19 cellular contexts compared by ENCODE assay signal in the genomic region with DNA sequence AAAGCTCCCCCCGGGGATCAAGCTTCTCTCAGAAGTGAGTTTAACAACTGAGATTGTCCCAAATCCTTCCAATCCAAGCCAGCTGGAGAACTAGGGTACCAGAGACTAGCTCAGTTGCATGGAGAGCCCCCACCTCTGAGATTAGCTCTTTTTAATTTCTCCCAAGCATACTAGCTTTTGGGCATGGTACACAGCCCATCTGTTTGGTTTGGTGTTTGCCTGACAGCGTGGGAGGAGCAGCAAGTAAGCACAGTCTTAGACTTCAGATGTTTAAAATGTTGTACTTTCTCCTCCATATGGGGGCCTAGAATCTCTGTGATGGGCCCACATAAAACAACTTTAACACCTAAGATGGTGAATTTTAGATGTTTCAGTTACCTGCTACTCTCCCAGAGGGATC.
"Had no signal": no experiment of that assay in that cellular context is flagged by ENCODE, and none has a peak within 500 bp of the region (broad histone marks: within the 10 kb centered on the region; RNA-seq: fewer than 3 reads in every experiment).

No MANE protein-coding gene starts in this region.

- DNase-seq: activated B cell treated with CpG ODN at 0.5 μM for 24 hours; activated CD4-positive, alpha-beta T cell treated with anti-CD3 and anti-CD28 coated beads for 1 hour; activated CD4-positive, alpha-beta T cell treated with anti-CD3 and anti-CD28 coated beads, Interleukin-2, amount 10 ng/mL, durations not matched to agents 24 days and 14 days; activated CD4-positive, alpha-beta T cell treated with anti-CD3 and anti-CD28 coated beads, Interleukin-2, amount 50 U/mL, for 48 hours; activated CD8-positive, alpha-beta memory T cell treated with anti-CD3 and anti-CD28 coated beads, Interleukin-2, amount 10 ng/mL, durations not matched to agents 7 days and 5 days; activated effector memory CD4-positive, alpha-beta T cell treated with anti-CD3 and anti-CD28 coated beads, Interleukin-2, amount 50 U/mL, for 16 hours; activated naive CD4-positive, alpha-beta T cell treated with Interleukin-2 at 50 U/mL for 16 hours; activated naive CD8-positive, alpha-beta T cell treated with anti-CD3 and anti-CD28 coated beads, Interleukin-2, amount 50 U/mL, for 24 hours; activated T-cell treated with anti-CD3 and anti-CD28 coated beads, Interleukin-2, amount 50 U/mL, for 24 hours; amniotic stem cell; NCI-H1092; NCI-H1417; NCI-H2081; NCI-H510A treated with DMSO at 0.1 percent for 48 hours; NCI-H748 treated with DMSO at 0.1 percent for 48 hours; SIG-M5; T-helper 17 cell; T-helper 9 cell had no signal

- H3K27ac ChIP-seq: KMS-11 had no signal
